ENCODE assay signal across 32 cellular contexts in the genomic region with DNA sequence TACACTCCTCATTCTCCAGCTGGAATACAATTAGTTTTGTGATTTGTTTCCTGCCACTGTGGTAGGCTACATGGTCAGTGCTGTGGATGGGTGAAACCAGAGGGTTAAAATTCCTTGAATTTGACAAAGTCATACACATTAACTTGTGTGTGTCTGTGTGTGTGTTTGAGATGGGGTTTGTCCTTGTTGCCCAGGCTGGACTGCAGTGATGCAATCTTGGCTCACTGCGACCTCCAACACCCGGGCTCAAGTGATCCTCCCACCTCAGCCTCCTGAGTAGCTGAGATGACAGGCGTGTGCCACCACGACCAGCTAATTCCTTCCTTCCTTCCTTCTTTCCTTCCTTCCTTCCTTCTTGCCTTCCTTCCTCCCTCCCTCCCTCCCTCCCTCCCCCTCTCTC. TPM values are rescaled to one million over a fixed set of nuclear protein-coding genes. Genes with fewer than 3 reads are reported as not detected.
"Had no signal": no experiment of that assay in that cellular context is flagged by ENCODE, and none has a peak within 500 bp of the region (broad histone marks: within the 10 kb centered on the region; RNA-seq: fewer than 3 reads in every experiment).

No MANE protein-coding gene starts in this region.

- H3K27me3 Mint-ChIP-seq: activated CD4-positive, alpha-beta T cell treated with anti-CD3 and anti-CD28 coated beads, Interleukin-2, amount 10 ng/mL, durations not matched to agents 7 days and 5 days; activated CD8-positive, alpha-beta T cell treated with anti-CD3 and anti-CD28 coated beads for 36 hours; activated naive CD8-positive, alpha-beta T cell treated with anti-CD3 and anti-CD28 coated beads, Interleukin-2, amount 50 U/mL, for 24 hours; activated T-cell treated with anti-CD3 and anti-CD28 coated beads, Interleukin-2, amount 50 U/mL, for 24 hours; activated T-helper 17 cell treated with anti-CD3 and anti-CD28 coated beads, Interleukin-2, amount 50 U/mL, for 72 hours; stimulated activated memory B cell treated with anti-CD40 and anti-IgM and Interleukin-4, amounts not matched to agents 10 μg/mL and 1 μg/mL and 100 μg/mL, for 72 hours; stimulated activated naive CD8-positive, alpha-beta T cell treated with anti-CD3 and anti-CD28 coated beads, Interleukin-15, amount 100 ng/mL, for 72 hours had no signal

- H3K4me2 ChIP-seq: hepatocyte had no signal

- H3K27me3 ChIP-seq: gastrocnemius medialis, hepatocyte, ovary, sigmoid colon, upper lobe of left lung had no signal

- DNase-seq: activated CD4-positive, alpha-beta T cell treated with anti-CD3 and anti-CD28 coated beads, Interleukin-2, amount 10 ng/mL, durations not matched to agents 7 days and 5 days; activated CD4-positive, CD25-positive, alpha-beta regulatory T cell treated with anti-CD3 and anti-CD28 coated beads, Interleukin-2, amount 50 U/mL, for 72 hours; activated CD8-positive, alpha-beta T cell treated with anti-CD3 and anti-CD28 coated beads for 36 hours; activated naive CD4-positive, alpha-beta T cell treated with Interleukin-2 at 50 U/mL for 16 hours; activated naive CD8-positive, alpha-beta T cell treated with anti-CD3 and anti-CD28 coated beads, Interleukin-2, amount 50 U/mL, for 24 hours; activated T-cell treated with anti-CD3 and anti-CD28 coated beads, Interleukin-2, amount 50 U/mL, for 24 hours; amygdala; central memory CD4-positive, alpha-beta T cell; dermis blood vessel endothelial cell; effector CD8-positive, alpha-beta T cell; erythroblast; gastrocnemius medialis; glutamatergic neuron; left cardiac atrium; left ventricle myocardium superior; ovary; retina; sigmoid colon; small intestine; stimulated activated CD4-positive, alpha-beta T cell treated with anti-CD3 and anti-CD28 coated beads, Interleukin-4, amount 100 ng/mL, for 24 hours; stimulated activated naive CD8-positive, alpha-beta T cell treated with anti-CD3 and anti-CD28 coated beads, Interleukin-15, amount 100 ng/mL, for 72 hours; substantia nigra; T-helper 17 cell; T1000; upper lobe of left lung had no signal

- H3K9me3 Mint-ChIP-seq: activated CD4-positive, alpha-beta T cell treated with anti-CD3 and anti-CD28 coated beads, Interleukin-2, amount 10 ng/mL, durations not matched to agents 7 days and 5 days; activated CD8-positive, alpha-beta T cell treated with anti-CD3 and anti-CD28 coated beads for 36 hours; activated naive CD8-positive, alpha-beta T cell treated with anti-CD3 and anti-CD28 coated beads, Interleukin-2, amount 50 U/mL, for 24 hours; activated T-cell treated with anti-CD3 and anti-CD28 coated beads, Interleukin-2, amount 50 U/mL, for 24 hours; activated T-helper 17 cell treated with anti-CD3 and anti-CD28 coated beads, Interleukin-2, amount 50 U/mL, for 72 hours; stimulated activated memory B cell treated with anti-CD40 and anti-IgM and Interleukin-4, amounts not matched to agents 10 μg/mL and 1 μg/mL and 100 μg/mL, for 72 hours; stimulated activated naive CD8-positive, alpha-beta T cell treated with anti-CD3 and anti-CD28 coated beads, Interleukin-15, amount 100 ng/mL, for 72 hours had no signal

- H3K27ac Mint-ChIP-seq: activated CD4-positive, alpha-beta T cell treated with anti-CD3 and anti-CD28 coated beads, Interleukin-2, amount 10 ng/mL, durations not matched to agents 7 days and 5 days; activated CD8-positive, alpha-beta T cell treated with anti-CD3 and anti-CD28 coated beads for 36 hours; activated naive CD8-positive, alpha-beta T cell treated with anti-CD3 and anti-CD28 coated beads, Interleukin-2, amount 50 U/mL, for 24 hours; activated T-cell treated with anti-CD3 and anti-CD28 coated beads, Interleukin-2, amount 50 U/mL, for 24 hours; activated T-helper 17 cell treated with anti-CD3 and anti-CD28 coated beads, Interleukin-2, amount 50 U/mL, for 72 hours; stimulated activated memory B cell treated with anti-CD40 and anti-IgM and Interleukin-4, amounts not matched to agents 10 μg/mL and 1 μg/mL and 100 μg/mL, for 72 hours; T-helper 17 cell had no signal

- H3K4me3 ChIP-seq: gastrocnemius medialis, hepatocyte, ovary, prostate gland, sigmoid colon, upper lobe of left lung had no signal

- H3K36me3 Mint-ChIP-seq: stimulated activated memory B cell treated with anti-CD40 and anti-IgM and Interleukin-4, amounts not matched to agents 10 μg/mL and 1 μg/mL and 100 μg/mL, for 72 hours had no signal

- FAIRE-seq: keratinocyte, small intestine had no signal

- H3K27ac ChIP-seq: gastrocnemius medialis, hepatocyte, ovary, prostate gland, sigmoid colon, upper lobe of left lung had no signal

- H3K36me3 ChIP-seq: gastrocnemius medialis, ovary, prostate gland, sigmoid colon, upper lobe of left lung had no signal

- H3K9me3 ChIP-seq: gastrocnemius medialis, ovary, prostate gland, sigmoid colon, upper lobe of left lung had no signal

- H3K79me2 ChIP-seq: hepatocyte had no signal

- H3K4me3 Mint-ChIP-seq: activated CD4-positive, alpha-beta T cell treated with anti-CD3 and anti-CD28 coated beads, Interleukin-2, amount 10 ng/mL, durations not matched to agents 7 days and 5 days; activated CD8-positive, alpha-beta T cell treated with anti-CD3 and anti-CD28 coated beads for 36 hours; activated naive CD8-positive, alpha-beta T cell treated with anti-CD3 and anti-CD28 coated beads, Interleukin-2, amount 50 U/mL, for 24 hours; activated T-cell treated with anti-CD3 and anti-CD28 coated beads, Interleukin-2, amount 50 U/mL, for 24 hours; activated T-helper 17 cell treated with anti-CD3 and anti-CD28 coated beads, Interleukin-2, amount 50 U/mL, for 72 hours; stimulated activated memory B cell treated with anti-CD40 and anti-IgM and Interleukin-4, amounts not matched to agents 10 μg/mL and 1 μg/mL and 100 μg/mL, for 72 hours; stimulated activated naive CD8-positive, alpha-beta T cell treated with anti-CD3 and anti-CD28 coated beads, Interleukin-15, amount 100 ng/mL, for 72 hours had no signal

- ATAC-seq: activated CD8-positive, alpha-beta T cell treated with anti-CD3 and anti-CD28 coated beads for 36 hours; activated naive CD8-positive, alpha-beta T cell treated with anti-CD3 and anti-CD28 coated beads, Interleukin-2, amount 50 U/mL, for 24 hours; activated T-helper 17 cell treated with anti-CD3 and anti-CD28 coated beads, Interleukin-2, amount 50 U/mL, for 72 hours; gastrocnemius medialis; left cardiac atrium; left ventricle myocardium superior; SK-N-SH treated with all-trans-retinoic acid at 6 μM for 48 hours; stimulated activated memory B cell treated with anti-CD40 and anti-IgM and Interleukin-4, amounts not matched to agents 10 μg/mL and 1 μg/mL and 100 μg/mL, for 72 hours; stimulated activated naive CD8-positive, alpha-beta T cell treated with anti-CD3 and anti-CD28 coated beads, Interleukin-15, amount 100 ng/mL, for 72 hours; T-helper 17 cell had no signal

- H3K4me1 ChIP-seq: gastrocnemius medialis, prostate gland had no signal

- H2AFZ ChIP-seq: hepatocyte had no signal

RNA-seq across cellular contexts. Expression of gene GIMAP8, which starts 24.8 kb away (rescaled TPM):
- polyA plus RNA-seq: hepatocyte, neural cell had no signal
